18 cellular contexts compared by ENCODE assay signal in genomic region chr10:102157224-102157623, GRCh38. TPM values are rescaled to one million over a fixed set of nuclear protein-coding genes. Genes with fewer than 3 reads are reported as not detected.
DNase-seq lines count a peak whose midpoint lies in the region; ATAC-seq and TF ChIP-seq lines count a peak whose summit lies in the region.
"Had no signal": no experiment of that assay in that cellular context is flagged by ENCODE, and none has a peak within 500 bp of the region (broad histone marks: within the 10 kb centered on the region; RNA-seq: fewer than 3 reads in every experiment).

No MANE protein-coding gene starts in this region.

- peak overlapping the region; percentile 2 for H3K27ac Mint-ChIP-seq in activated CD8-positive, alpha-beta memory T cell treated with anti-CD3 and anti-CD28 coated beads, Interleukin-2, amount 10 ng/mL, durations not matched to agents 7 days and 5 days
- peak overlapping the region; percentile 66 for H3K27ac Mint-ChIP-seq in activated CD8-positive, alpha-beta T cell treated with anti-CD3 and anti-CD28 coated beads for 36 hours
- peak overlapping the region; percentile 5 for H3K27ac Mint-ChIP-seq in progenitor cell of endocrine pancreas
- H3K27ac Mint-ChIP-seq: activated naive CD4-positive, alpha-beta T cell treated with anti-CD3 and anti-CD28 coated beads for 36 hours had no signal

- peaks cover 60% of the 10 kb centered on the region for H3K36me3 Mint-ChIP-seq in activated CD8-positive, alpha-beta memory T cell treated with anti-CD3 and anti-CD28 coated beads, Interleukin-2, amount 10 ng/mL, durations not matched to agents 7 days and 5 days
- H3K36me3 Mint-ChIP-seq in activated CD8-positive, alpha-beta T cell treated with anti-CD3 and anti-CD28 coated beads for 36 hours (ENCODE audit: low read depth) = peaks cover 92% of the 10 kb centered on the region
- peaks cover 18% of the 10 kb centered on the region for H3K36me3 Mint-ChIP-seq in progenitor cell of endocrine pancreas (ENCODE audit: insufficient read depth)

- POLR2A ChIA-PET in activated CD8-positive, alpha-beta T cell treated with anti-CD3 and anti-CD28 coated beads for 36 hours (lab: Charles Lee) = interaction anchor here (0.7 to 4.0 kb wide), 9 partner anchors 10 to 354 kb away, joined by 3 to 31 read pairs (median 6); no protein-coding TSS in a partner anchor

- no peaks in the 10 kb centered on the region for H3K9me3 Mint-ChIP-seq in activated CD8-positive, alpha-beta memory T cell treated with anti-CD3 and anti-CD28 coated beads, Interleukin-2, amount 10 ng/mL, durations not matched to agents 7 days and 5 days (ENCODE audit: low read depth)
- no peaks in the 10 kb centered on the region for H3K9me3 Mint-ChIP-seq in activated CD8-positive, alpha-beta T cell treated with anti-CD3 and anti-CD28 coated beads for 36 hours
- no peaks in the 10 kb centered on the region for H3K9me3 Mint-ChIP-seq in progenitor cell of endocrine pancreas (ENCODE audit: low read depth)
- H3K9me3 Mint-ChIP-seq: activated naive CD4-positive, alpha-beta T cell treated with anti-CD3 and anti-CD28 coated beads for 36 hours had no signal

- H3K4me1 Mint-ChIP-seq in activated CD8-positive, alpha-beta memory T cell treated with anti-CD3 and anti-CD28 coated beads, Interleukin-2, amount 10 ng/mL, durations not matched to agents 7 days and 5 days = peaks cover 37% of the 10 kb centered on the region
- peaks cover 50% of the 10 kb centered on the region for H3K4me1 Mint-ChIP-seq in activated CD8-positive, alpha-beta T cell treated with anti-CD3 and anti-CD28 coated beads for 36 hours (ENCODE audit: low read depth)
- peaks cover 9% of the 10 kb centered on the region for H3K4me1 Mint-ChIP-seq in progenitor cell of endocrine pancreas (ENCODE audit: low read depth)

- no peak for TF ChIP-seq CTCF in LNCaP clone FGC (IDR thresholded peaks at IDR 0.05; ENCODE audit: control insufficient read depth, extremely low read depth, insufficient read depth)
- TF ChIP-seq CTCF in activated CD8-positive, alpha-beta T cell treated with anti-CD3 and anti-CD28 coated beads for 36 hours (IDR thresholded peaks at IDR 0.05) = no peak
- TF ChIP-seq CTCF in progenitor cell of endocrine pancreas (IDR thresholded peaks at IDR 0.05; ENCODE audit: unreplicated experiment) = no peak

- ATAC-seq in activated CD8-positive, alpha-beta memory T cell treated with anti-CD3 and anti-CD28 coated beads, Interleukin-2, amount 10 ng/mL, durations not matched to agents 7 days and 5 days = no peak
- no peak for ATAC-seq in activated CD8-positive, alpha-beta T cell treated with anti-CD3 and anti-CD28 coated beads for 36 hours
- no peak for ATAC-seq in GM21528 (IDR thresholded peaks at IDR 0.05; ENCODE audit: low FRiP score, unreplicated experiment)

- intact Hi-C loops in activated CD8-positive, alpha-beta T cell treated with anti-CD3 and anti-CD28 coated beads for 36 hours (cut with micrococcal nuclease) = no loop called here

- H3K4me3 Mint-ChIP-seq in activated CD8-positive, alpha-beta memory T cell treated with anti-CD3 and anti-CD28 coated beads, Interleukin-2, amount 10 ng/mL, durations not matched to agents 7 days and 5 days = no peak overlapping the region
- H3K4me3 Mint-ChIP-seq in activated CD8-positive, alpha-beta T cell treated with anti-CD3 and anti-CD28 coated beads for 36 hours = peak overlapping the region; percentile 5
- H3K4me3 Mint-ChIP-seq in progenitor cell of endocrine pancreas (ENCODE audit: low read depth) = no peak overlapping the region
- H3K4me3 Mint-ChIP-seq: activated naive CD4-positive, alpha-beta T cell treated with anti-CD3 and anti-CD28 coated beads for 36 hours had no signal

- DNase-seq in activated CD8-positive, alpha-beta memory T cell treated with anti-CD3 and anti-CD28 coated beads, Interleukin-2, amount 10 ng/mL, durations not matched to agents 7 days and 5 days = no peak
- no peak for DNase-seq in activated CD8-positive, alpha-beta memory T cell treated with anti-CD3 and anti-CD28 coated beads, Interleukin-2, amount 50 U/mL, for 4 hours
- DNase-seq in LNCaP clone FGC (ENCODE audit: low read depth) (peak; percentile 83), progenitor cell of endocrine pancreas (ENCODE audit: low spot score, unreplicated experiment) (no peak), islet precursor cell (no peak), DMS114 treated with DMSO at 0.1 percent for 48 hours (lab: John Stamatoyannopoulos, UW; ENCODE audit: unreplicated experiment) (no peak)
- no peak for DNase-seq in activated CD8-positive, alpha-beta T cell treated with anti-CD3 and anti-CD28 coated beads for 36 hours
- DNase-seq: ACHN; activated naive CD4-positive, alpha-beta T cell treated with anti-CD3 and anti-CD28 coated beads for 36 hours; caudate nucleus; hippocampal formation; NCI-H1048; NCI-H524; stimulated activated CD4-positive, alpha-beta T cell treated with anti-CD3 and anti-CD28 coated beads, Interleukin-4, amount 100 ng/mL, for 1 hour; stimulated activated CD8-positive, alpha-beta memory T cell treated with anti-CD3 and anti-CD28 coated beads, Interleukin-4, amount 100 ng/mL, for 48 hours; upper lobe of left lung had no signal

- CTCF ChIA-PET in activated CD8-positive, alpha-beta memory T cell treated with anti-CD3 and anti-CD28 coated beads, Interleukin-2, amount 10 ng/mL, durations not matched to agents 7 days and 5 days (lab: Charles Lee) = interaction anchor here (1.1 to 5.7 kb wide), 5 partner anchors 9 to 195 kb away, joined by 3 to 40 read pairs (median 6); no protein-coding TSS in a partner anchor
- CTCF ChIA-PET in activated CD8-positive, alpha-beta T cell treated with anti-CD3 and anti-CD28 coated beads for 36 hours (lab: Charles Lee) = interaction anchor here (1.0 to 7.6 kb wide), 4 partner anchors 11 to 242 kb away, joined by 4 to 88 read pairs (median 6); no protein-coding TSS in a partner anchor

- H3K4me3 ChIP-seq in LNCaP clone FGC (ENCODE audit: low read depth, low read length) = no peak overlapping the region; the same call in 1 of the 2 replicates
- H3K4me3 ChIP-seq: SK-N-MC, upper lobe of left lung had no signal

- no peaks in the 10 kb centered on the region for H3K27me3 Mint-ChIP-seq in activated CD8-positive, alpha-beta memory T cell treated with anti-CD3 and anti-CD28 coated beads, Interleukin-2, amount 10 ng/mL, durations not matched to agents 7 days and 5 days
- H3K27me3 Mint-ChIP-seq in activated CD8-positive, alpha-beta T cell treated with anti-CD3 and anti-CD28 coated beads for 36 hours = no peaks in the 10 kb centered on the region
- H3K27me3 Mint-ChIP-seq in progenitor cell of endocrine pancreas = no peaks in the 10 kb centered on the region

RNA-seq across cellular contexts. Expression of gene NOLC1, which starts 5.0 kb away (rescaled TPM):
- total RNA-seq in activated CD8-positive, alpha-beta memory T cell treated with anti-CD3 and anti-CD28 coated beads, Interleukin-2, amount 10 ng/mL, durations not matched to agents 7 days and 5 days = 100 to 1,000 TPM; 107 to 149 TPM
- total RNA-seq in activated CD8-positive, alpha-beta T cell treated with anti-CD3 and anti-CD28 coated beads for 36 hours = 100 to 1,000 TPM; 210 to 215 TPM
- total RNA-seq in progenitor cell of endocrine pancreas = 64.7 and 68.9 TPM in 2 replicates

RNA-seq across cellular contexts. Expression of gene PPRC1, which starts 24.4 kb away (rescaled TPM):
- total RNA-seq in activated CD8-positive, alpha-beta memory T cell treated with anti-CD3 and anti-CD28 coated beads, Interleukin-2, amount 10 ng/mL, durations not matched to agents 7 days and 5 days = 10 to 100 TPM; 57.9 to 79.0 TPM
- 10 to 100 TPM; 68.6 to 72.2 TPM for total RNA-seq in activated CD8-positive, alpha-beta T cell treated with anti-CD3 and anti-CD28 coated beads for 36 hours
- 40.1 and 41.9 TPM in 2 replicates for total RNA-seq in progenitor cell of endocrine pancreas

RNA-seq across cellular contexts. Expression of gene LDB1, which starts 37.1 kb away (rescaled TPM):
- total RNA-seq in activated CD8-positive, alpha-beta memory T cell treated with anti-CD3 and anti-CD28 coated beads, Interleukin-2, amount 10 ng/mL, durations not matched to agents 7 days and 5 days = 10 to 100 TPM; 83.5 to 84.3 TPM
- 10 to 100 TPM; 68.5 to 70.9 TPM for total RNA-seq in activated CD8-positive, alpha-beta T cell treated with anti-CD3 and anti-CD28 coated beads for 36 hours
- 99.5 and 107 TPM in 2 replicates for total RNA-seq in progenitor cell of endocrine pancreas

Comparison
In these comparisons a context has a peak if more than half of its experiments do, and no peak if none do; other contexts are left out.
1. H3K27ac Mint-ChIP-seq: peak in every context shown above with its lines; median percentile 66 in activated CD8-positive, alpha-beta T cell treated with anti-CD3 and anti-CD28 coated beads for 36 hours; 5 in progenitor cell of endocrine pancreas; 2 in activated CD8-positive, alpha-beta memory T cell treated with anti-CD3 and anti-CD28 coated beads, Interleukin-2, amount 10 ng/mL, durations not matched to agents 7 days and 5 days.